8 cellular contexts compared by ENCODE assay signal in the genomic region with DNA sequence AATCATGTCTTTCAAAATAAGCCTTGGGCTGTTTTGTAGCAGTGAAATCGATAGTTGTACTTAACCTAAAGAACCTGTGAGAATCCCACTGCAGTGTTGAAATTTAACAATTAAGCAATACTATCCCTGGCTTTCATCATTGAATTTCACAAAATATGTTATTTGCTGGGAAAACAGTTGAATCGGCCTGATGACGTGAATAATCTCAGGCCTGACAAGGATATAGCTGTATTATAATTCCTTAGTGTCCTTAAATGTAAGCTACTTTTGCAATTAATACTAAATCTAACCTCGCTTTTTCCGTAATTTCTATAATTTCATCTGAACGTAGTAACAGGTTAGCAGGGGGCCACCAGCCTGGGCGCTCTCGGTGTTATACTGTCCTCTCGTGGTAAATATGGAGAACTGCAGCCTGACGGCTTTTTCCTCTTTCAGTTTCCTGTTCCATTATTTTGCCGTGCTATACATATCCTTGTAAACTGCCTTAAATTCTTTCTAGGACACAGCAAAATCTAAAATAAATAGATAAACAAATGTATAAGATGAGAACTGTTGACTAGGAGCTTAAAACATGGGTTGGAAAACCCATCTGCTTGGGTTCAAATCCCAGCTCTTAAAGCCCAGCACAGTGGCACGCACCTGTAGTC. TPM values are rescaled to one million over a fixed set of nuclear protein-coding genes. Genes with fewer than 3 reads are reported as not detected.
DNase-seq lines count a peak whose midpoint lies in the region; ATAC-seq, FAIRE-seq and TF ChIP-seq lines count a peak whose summit lies in the region.

No MANE protein-coding gene starts in this region.

- H3K9me3 ChIP-seq in parathyroid adenoma (ENCODE audit: control insufficient read depth, low read length) (no peaks in the 10 kb centered on the region), aorta (ENCODE audit: control insufficient read depth, low read length) (no peaks in the 10 kb centered on the region)

- peak; percentile 60 for DNase-seq in COLO829 (ENCODE audit: low spot score)
- DNase-seq in HuH-7.5 (ENCODE audit: low spot score): peak; percentile 29
- peak; percentile 14 to 30 for DNase-seq in SHP77 (lab: John Stamatoyannopoulos, UW)
- DNase-seq in activated naive CD4-positive, alpha-beta T cell (lab: John Stamatoyannopoulos, UW): peak; percentile 2 to 32 (median 5)
- peak; percentile 14 to 41 for DNase-seq in frontal cortex (ENCODE audit: low spot score in 2 of 2)
- no peak for DNase-seq in aorta

- intact Hi-C loops in aorta (cut with DNase I): loop anchor here (2.0 to 10.0 kb wide), 4 partner anchors 689 to 773 kb away; no protein-coding TSS in a partner anchor

- H3K36me3 ChIP-seq in parathyroid adenoma (ENCODE audit: control insufficient read depth, insufficient read depth, low read length) (no peaks in the 10 kb centered on the region), aorta (ENCODE audit: control insufficient read depth in 1 of 2, insufficient read depth in 2 of 2, low read length in 1 of 2) (no peaks in the 10 kb centered on the region)

- H2AFZ ChIP-seq in parathyroid adenoma: peak overlapping the region; percentile 76

- H3K4me2 ChIP-seq in parathyroid adenoma (ENCODE audit: low read length): peak overlapping the region; percentile 33

- H3K79me2 ChIP-seq in parathyroid adenoma: no peaks in the 10 kb centered on the region

- H3K27me3 ChIP-seq in parathyroid adenoma (ENCODE audit: control insufficient read depth, insufficient read depth, low read length) (no peaks in the 10 kb centered on the region), aorta (ENCODE audit: control insufficient read depth in 1 of 2, insufficient read depth in 2 of 2, low read length in 1 of 2) (no peaks in the 10 kb centered on the region)

- WGBS in aorta, 2 donors: 18 to 19% methylated on average over 12 of the region's 12 CpGs

- H3K27ac ChIP-seq in parathyroid adenoma (peak overlapping the region; percentile 8), aorta (ENCODE audit: low read depth in 1 of 2, low read length in 2 of 2) (no peak overlapping the region)

- H3K4me1 ChIP-seq in parathyroid adenoma (no peaks in the 10 kb centered on the region), aorta (ENCODE audit: control insufficient read depth in 1 of 2, insufficient read depth in 2 of 2, low read length in 2 of 2) (no peaks in the 10 kb centered on the region)

- no peak for FAIRE-seq in frontal cortex (lab: Jason Lieb, UNC)

- TF ChIP-seq CTCF in parathyroid adenoma (IDR thresholded peaks at IDR 0.05): peak; percentile 100

- no peak overlapping the region for H3K9ac ChIP-seq in parathyroid adenoma

- peak overlapping the region; percentile 28 for H3K4me3 ChIP-seq in parathyroid adenoma (ENCODE audit: low read depth, low read length)
- peak overlapping the region in 1 of 2 donors; percentile 59 for H3K4me3 ChIP-seq in aorta (ENCODE audit: low read length in 2 of 2)

- ATAC-seq in GM19463 (IDR thresholded peaks at IDR 0.05; ENCODE audit: unreplicated experiment) (peak; percentile 70), aorta (ENCODE audit: low FRiP score) (peak; percentile 91)

RNA-seq across cellular contexts. Expression of a gene that starts 24.0 kb away (rescaled TPM):
- total RNA-seq in frontal cortex (0.41 TPM), aorta (under 1 TPM; 0.39 to 0.60 TPM)
- under 1 TPM in 1 of 2 donors, not detected in 1; 0.56 TPM for polyA plus RNA-seq in aorta

Comparison
In these comparisons a context has a peak if more than half of its experiments do, and no peak if none do; other contexts are left out.
1. DNase-seq: peak in COLO829 (single experiment), HuH-7.5 (single experiment), SHP77 (2 of 2), activated naive CD4-positive, alpha-beta T cell (4 of 4) and frontal cortex (2 of 2); none in aorta (0 of 2).